ENCODE assay signal across 1 cellular context in the genomic region with DNA sequence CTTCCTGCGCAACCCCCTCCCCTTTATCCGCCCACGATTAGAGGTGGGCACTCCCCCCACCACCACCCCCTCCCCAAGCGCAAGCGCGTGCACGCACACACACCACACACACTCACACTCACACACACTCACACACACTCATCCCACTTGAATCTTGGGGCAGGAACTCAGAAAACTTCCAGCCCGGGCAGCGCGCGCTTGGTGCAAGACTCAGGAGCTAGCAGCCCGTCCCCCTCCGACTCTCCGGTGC.
TF ChIP-seq lines count a peak whose summit lies in the region.

Gene HMGA2, plus strand, starts transcription at position 170 of the 250 bp plus-strand sequence. CDS start 788 bp downstream, outside the sequence.

TF ChIP-seq in HEK293, 187 proteins besides CTCF, POLR2A, EP300 and RAD21 (continued from another document):
- TF ChIP-seq ZNF449 (tag by site-specific recombination; IDR thresholded peaks at IDR 0.05) (no peak), SETDB1 (IDR thresholded peaks at IDR 0.05; ENCODE audit: insufficient read length, low read length) (no peak), SP3 (tag by site-specific recombination; IDR thresholded peaks at IDR 0.05) (peak; percentile 87), OSR2 (tag by site-specific recombination; IDR thresholded peaks at IDR 0.05) (no peak), ZNF341 (tag by site-specific recombination; IDR thresholded peaks at IDR 0.05; ENCODE audit: low read depth) (peak; percentile 68; the same call in 1 of the 2 replicates), ZBTB7A (tag by site-specific recombination; IDR thresholded peaks at IDR 0.05; ENCODE audit: low read depth) (peak; percentile 72; the same call in 1 of the 2 replicates), ZBTB20 (tag by site-specific recombination; IDR thresholded peaks at IDR 0.05) (peak; percentile 56; the same call in 1 of the 2 replicates), HOXC10 (CRISPR knock-in tag; IDR thresholded peaks at IDR 0.05) (no peak), BCL11A (tag by site-specific recombination; IDR thresholded peaks at IDR 0.05; ENCODE audit: low read depth) (no peak), REPIN1 (tag by site-specific recombination; IDR thresholded peaks at IDR 0.05; ENCODE audit: low read depth) (0 out of 2 replicates have a peak, but pooled peaks have one; percentile 16)
- TF ChIP-seq, protein P1, sequence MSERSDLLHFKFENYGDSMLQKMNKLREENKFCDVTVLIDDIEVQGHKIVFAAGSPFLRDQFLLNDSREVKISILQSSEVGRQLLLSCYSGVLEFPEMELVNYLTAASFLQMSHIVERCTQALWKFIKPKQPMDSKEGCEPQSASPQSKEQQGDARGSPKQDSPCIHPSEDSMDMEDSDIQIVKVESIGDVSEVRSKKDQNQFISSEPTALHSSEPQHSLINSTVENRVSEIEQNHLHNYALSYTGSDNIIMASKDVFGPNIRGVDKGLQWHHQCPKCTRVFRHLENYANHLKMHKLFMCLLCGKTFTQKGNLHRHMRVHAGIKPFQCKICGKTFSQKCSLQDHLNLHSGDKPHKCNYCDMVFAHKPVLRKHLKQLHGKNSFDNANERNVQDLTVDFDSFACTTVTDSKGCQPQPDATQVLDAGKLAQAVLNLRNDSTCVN (tag by site-specific recombination; optimal IDR thresholded peaks at IDR 0.05) = peak; percentile 68
